Comparison of ENCODE assay signal across 1 cellular context in genomic region chr16:52549011-52549692, GRCh38.
TF ChIP-seq lines count a peak whose summit lies in the region.

No MANE protein-coding gene starts in this region.

TF ChIP-seq in WTC11, 78 proteins besides CTCF, POLR2A, EP300 and RAD21 (continued from another document):
- TF ChIP-seq USF2 (CRISPR knock-in tag; IDR thresholded peaks at IDR 0.05) (no peak), ZNF396 (CRISPR knock-in tag; IDR thresholded peaks at IDR 0.05; ENCODE audit: borderline replicate concordance) (no peak), SMAD3 (CRISPR knock-in tag; IDR thresholded peaks at IDR 0.05; ENCODE audit: borderline replicate concordance) (no peak), NR2C2 (CRISPR knock-in tag; IDR thresholded peaks at IDR 0.05) (no peak), STAT6 (CRISPR knock-in tag; conservative IDR thresholded peaks at IDR 0.05; ENCODE audit: low read depth) (no peak), FOXK1 (CRISPR knock-in tag; IDR thresholded peaks at IDR 0.05) (no peak), ZNF121 (CRISPR knock-in tag; IDR thresholded peaks at IDR 0.05) (no peak)
